Comparison of ENCODE assay signal across 8 cellular contexts in genomic region chr5:54844905-54845566, GRCh38.
DNase-seq lines count a peak whose midpoint lies in the region; ATAC-seq, FAIRE-seq and TF ChIP-seq lines count a peak whose summit lies in the region.

No MANE protein-coding gene starts in this region.

- 39 to 58% (median 48%) methylated on average over 6 of the region's 6 CpGs for WGBS in spleen, 5 donors

- peak overlapping the region in 2 of 8 donors; percentile 22 to 35 for H3K4me3 ChIP-seq in spleen

- peaks cover 0 to 3% (median 0%) of the 10 kb centered on the region in 7 donors for H3K27me3 ChIP-seq in spleen (replicated peaks in 1 of 7)

- intact Hi-C loops in spleen (cut with DNase I; ENCODE audit: low total_unique reads) = loop anchor here (5.0 kb wide), 1 partner anchor 328 kb away; the partner anchor contains the start of gene SNX18

- TF ChIP-seq CTCF in spleen (IDR thresholded peaks at IDR 0.05 in 8 of 11, conservative IDR thresholded peaks at IDR 0.05 in 3 of 11) = peak; percentile 49 to 79 (median 70)

- no peak for TF ChIP-seq POLR2A in spleen (IDR thresholded peaks at IDR 0.05)

- DNase-seq in NCI-H1092 (lab: John Stamatoyannopoulos, UW) (peak; percentile 2), NCI-H1092 treated with DMSO at 0.1 percent for 48 hours (lab: John Stamatoyannopoulos, UW) (no peak), NCI-H1694 (lab: John Stamatoyannopoulos, UW) (peak; percentile 82), astrocyte of the hippocampus (ENCODE audit: low read depth, low spot score) (peak; percentile 73), spleen (no peak)

- H3K4me1 ChIP-seq in spleen = peaks cover 0 to 17% (median 6%) of the 10 kb centered on the region in 6 donors

- FAIRE-seq in islet of Langerhans (lab: Jason Lieb, UNC) = peak; percentile 100

- ATAC-seq in GM18519 (IDR thresholded peaks at IDR 0.05; ENCODE audit: low FRiP score, unreplicated experiment) (no peak), HG02840 (IDR thresholded peaks at IDR 0.05; ENCODE audit: low FRiP score, unreplicated experiment) (no peak)

- peak overlapping the region in 5 of 8 donors; percentile 57 to 68 (median 64) for H3K27ac ChIP-seq in spleen

- no peaks in the 10 kb centered on the region for H3K36me3 ChIP-seq in spleen

- H3K9me3 ChIP-seq in spleen = no peaks in the 10 kb centered on the region

Comparison
In these comparisons a context has a peak if more than half of its experiments do, and no peak if none do; other contexts are left out.
1. DNase-seq: peak in NCI-H1092 (single experiment), NCI-H1694 (single experiment) and astrocyte of the hippocampus (single experiment); none in NCI-H1092 treated with DMSO at 0.1 percent for 48 hours (single experiment) and spleen (single experiment).